20 cellular contexts compared by ENCODE assay signal in genomic region chr9:6214451-6214850, GRCh38. TPM values are rescaled to one million over a fixed set of nuclear protein-coding genes. Genes with fewer than 3 reads are reported as not detected.
DNase-seq lines count a peak whose midpoint lies in the region; ATAC-seq and TF ChIP-seq lines count a peak whose summit lies in the region.
"Had no signal": no experiment of that assay in that cellular context is flagged by ENCODE, and none has a peak within 500 bp of the region (broad histone marks: within the 10 kb centered on the region; RNA-seq: fewer than 3 reads in every experiment).

No MANE protein-coding gene starts in this region.

- peaks cover 9% of the 10 kb centered on the region for H3K4me1 ChIP-seq in RWPE2 (ENCODE audit: insufficient read depth, poor library complexity, severe bottlenecking)

- H3K27me3 ChIP-seq in RWPE2 (ENCODE audit: insufficient read depth, poor library complexity, severe bottlenecking) = no peaks in the 10 kb centered on the region
- H3K27me3 ChIP-seq: suprapubic skin had no signal

- peak; percentile 43; the same call in 2 of the 3 replicates for ATAC-seq in RWPE2 (ENCODE audit: low read depth)
- ATAC-seq in omental fat pad (ENCODE audit: low FRiP score) = peak; percentile 42
- no peak for ATAC-seq in activated T-helper 17 cell treated with anti-CD3 and anti-CD28 coated beads, Interleukin-2, amount 50 U/mL, for 72 hours (replicated peaks)
- no peak for ATAC-seq in HG02759 (IDR thresholded peaks at IDR 0.05; ENCODE audit: unreplicated experiment)
- ATAC-seq: left lobe of liver, mucosa of descending colon had no signal

- no peak overlapping the region for H3K4me3 Mint-ChIP-seq in activated T-helper 17 cell treated with anti-CD3 and anti-CD28 coated beads, Interleukin-2, amount 50 U/mL, for 72 hours
- H3K4me3 Mint-ChIP-seq: CD4-positive, alpha-beta memory T cell had no signal

- DNase-seq in ELR (ENCODE audit: low read depth) = peak; percentile 18
- no peak for DNase-seq in RWPE2 (ENCODE audit: low spot score)
- DNase-seq in fibroblast of mammary gland (ENCODE audit: low read depth) = peak; percentile 77
- DNase-seq in omental fat pad (ENCODE audit: low spot score) = no peak
- DNase-seq in cerebellar nuclear complex (lab: John Stamatoyannopoulos, UW) = no peak
- no peak for DNase-seq in NCI-H1436 (lab: John Stamatoyannopoulos, UW)
- DNase-seq: anterior cingulate cortex; CD4-positive, alpha-beta memory T cell; DND-41; Kasumi-1; mucosa of descending colon; NCI-H1417; NCI-H2171; NCI-H526 treated with DMSO at 0.1 percent for 48 hours; SIG-M5 had no signal

- H3K4me1 Mint-ChIP-seq in activated T-helper 17 cell treated with anti-CD3 and anti-CD28 coated beads, Interleukin-2, amount 50 U/mL, for 72 hours = no peaks in the 10 kb centered on the region
- H3K4me1 Mint-ChIP-seq: CD4-positive, alpha-beta memory T cell had no signal

- H3K27me3 Mint-ChIP-seq in activated T-helper 17 cell treated with anti-CD3 and anti-CD28 coated beads, Interleukin-2, amount 50 U/mL, for 72 hours = peaks cover 22% of the 10 kb centered on the region

- no peak overlapping the region for H3K27ac Mint-ChIP-seq in activated T-helper 17 cell treated with anti-CD3 and anti-CD28 coated beads, Interleukin-2, amount 50 U/mL, for 72 hours
- H3K27ac Mint-ChIP-seq: CD4-positive, alpha-beta memory T cell had no signal

- TF ChIP-seq CTCF in RWPE2 (IDR thresholded peaks at IDR 0.05; ENCODE audit: poor library complexity, severe bottlenecking) (no peak), fibroblast of mammary gland (conservative IDR thresholded peaks at IDR 0.05; ENCODE audit: control insufficient read depth, insufficient read depth, low read depth, low read length) (no peak), omental fat pad (IDR thresholded peaks at IDR 0.05) (no peak)

- H3K4me3 ChIP-seq in RWPE2 (ENCODE audit: severe bottlenecking) = no peak overlapping the region
- no peak overlapping the region for H3K4me3 ChIP-seq in fibroblast of mammary gland (ENCODE audit: control insufficient read depth, low read depth, low read length)
- H3K4me3 ChIP-seq: mucosa of descending colon, suprapubic skin had no signal

- no peaks in the 10 kb centered on the region for H3K36me3 Mint-ChIP-seq in activated T-helper 17 cell treated with anti-CD3 and anti-CD28 coated beads, Interleukin-2, amount 50 U/mL, for 72 hours (ENCODE audit: low read depth)
- H3K36me3 Mint-ChIP-seq: CD4-positive, alpha-beta memory T cell had no signal

- H3K36me3 ChIP-seq in RWPE2 (ENCODE audit: low read depth) = no peaks in the 10 kb centered on the region
- H3K36me3 ChIP-seq: suprapubic skin had no signal

- H3K9me3 ChIP-seq in RWPE2 (ENCODE audit: severe bottlenecking) = no peaks in the 10 kb centered on the region

- H3K27ac ChIP-seq in RWPE2 (ENCODE audit: poor library complexity, severe bottlenecking) = no peak overlapping the region

- H3K9me3 Mint-ChIP-seq in activated T-helper 17 cell treated with anti-CD3 and anti-CD28 coated beads, Interleukin-2, amount 50 U/mL, for 72 hours = peaks cover 11% of the 10 kb centered on the region

RNA-seq across cellular contexts. Expression of gene IL33, which starts 1.2 kb away (rescaled TPM):
- 10 to 100 TPM; 22.0 to 60.2 (median 38.0) TPM for total RNA-seq in omental fat pad
- not detected for total RNA-seq in activated T-helper 17 cell treated with anti-CD3 and anti-CD28 coated beads, Interleukin-2, amount 50 U/mL, for 72 hours
- total RNA-seq: CD4-positive, alpha-beta memory T cell; T-helper 1 cell treated with Interleukin-12 subunit alpha and Interleukin-12 subunit beta and Interleukin-4 antibody, amounts not matched to agents 30 ng/mL and 1 ng/mL, for 36 hours had no signal

Comparison
In these comparisons a context has a peak if more than half of its experiments do, and no peak if none do; other contexts are left out.
1. DNase-seq: peak in ELR (single experiment) and fibroblast of mammary gland (single experiment); none in RWPE2 (single experiment), omental fat pad (single experiment), cerebellar nuclear complex (0 of 2) and NCI-H1436 (single experiment).
2. ATAC-seq: peak in RWPE2 (single experiment) and omental fat pad (single experiment); none in activated T-helper 17 cell treated with anti-CD3 and anti-CD28 coated beads, Interleukin-2, amount 50 U/mL, for 72 hours (single experiment) and HG02759 (single experiment).
3. RNA of gene IL33, which starts 1.2 kb away (total RNA-seq): 22.0 to 60.2 TPM in omental fat pad; not detected in activated T-helper 17 cell treated with anti-CD3 and anti-CD28 coated beads, Interleukin-2, amount 50 U/mL, for 72 hours; every median in the first group is over 10 times any median in the second.